8 cellular contexts compared by ENCODE assay signal in the genomic region with DNA sequence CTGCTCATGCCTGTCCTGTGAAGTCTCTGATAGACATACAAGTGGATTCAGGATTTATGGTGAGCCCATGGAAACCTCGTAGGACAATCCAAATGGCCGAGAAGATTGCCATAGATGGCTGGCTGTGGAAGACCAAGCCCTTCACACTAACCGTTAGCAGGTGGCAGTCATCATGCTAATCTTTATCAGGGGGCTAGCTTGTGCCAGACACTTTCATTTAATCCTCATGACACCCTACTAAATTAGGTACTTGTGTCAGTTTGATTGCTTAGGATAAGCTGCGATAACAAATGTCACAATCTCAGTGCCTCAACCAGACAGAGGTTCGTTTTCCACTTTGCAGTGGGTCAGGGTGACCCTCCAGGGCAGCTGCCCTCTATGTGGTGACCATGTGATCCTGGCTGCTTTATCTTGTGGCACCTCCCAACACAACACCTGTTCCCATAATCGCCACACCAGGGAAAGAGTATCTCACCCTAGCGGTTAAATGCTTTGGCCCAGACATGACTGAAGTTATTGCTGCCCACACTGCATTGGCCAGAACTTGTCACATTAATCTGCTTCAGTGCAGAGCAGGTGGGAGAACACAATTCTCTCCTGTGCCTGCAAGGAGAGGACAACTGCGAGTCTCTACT.
DNase-seq lines count a peak whose midpoint lies in the region; ATAC-seq and TF ChIP-seq lines count a peak whose summit lies in the region.

No MANE protein-coding gene starts in this region.

- H3K9me3 Mint-ChIP-seq in WTC11: no peaks in the 10 kb centered on the region
- H3K9me3 Mint-ChIP-seq in activated CD4-positive, alpha-beta T cell treated with anti-CD3 and anti-CD28 coated beads, Interleukin-2, amount 10 ng/mL, durations not matched to agents 7 days and 5 days: no peaks in the 10 kb centered on the region

- no peak overlapping the region for H3K27ac Mint-ChIP-seq in WTC11
- H3K27ac Mint-ChIP-seq in activated CD4-positive, alpha-beta T cell treated with anti-CD3 and anti-CD28 coated beads, Interleukin-2, amount 10 ng/mL, durations not matched to agents 7 days and 5 days: no peak overlapping the region

- H3K4me3 Mint-ChIP-seq in WTC11: no peak overlapping the region
- no peak overlapping the region for H3K4me3 Mint-ChIP-seq in activated CD4-positive, alpha-beta T cell treated with anti-CD3 and anti-CD28 coated beads, Interleukin-2, amount 10 ng/mL, durations not matched to agents 7 days and 5 days

- ATAC-seq in WTC11 (peak; percentile 81), GM19397 (IDR thresholded peaks at IDR 0.05; ENCODE audit: unreplicated experiment) (no peak), GM21360 (IDR thresholded peaks at IDR 0.05; ENCODE audit: unreplicated experiment) (no peak), GM18517 (IDR thresholded peaks at IDR 0.05; ENCODE audit: unreplicated experiment) (no peak)

- DNase-seq in DMS 273 treated with DMSO at 0.1 percent for 48 hours (lab: John Stamatoyannopoulos, UW): peak; percentile 55
- peak; percentile 46 for DNase-seq in HT-29 (ENCODE audit: low spot score)
- peak; percentile 15 for DNase-seq in WTC11 (ENCODE audit: low spot score)
- DNase-seq in lung microvascular endothelial cell (ENCODE audit: low read depth in 2 of 2): peak; percentile 32 to 42
- no peak for DNase-seq in activated CD4-positive, alpha-beta T cell treated with anti-CD3 and anti-CD28 coated beads, Interleukin-2, amount 10 ng/mL, durations not matched to agents 7 days and 5 days

- H3K4me1 Mint-ChIP-seq in WTC11: peaks cover 4% of the 10 kb centered on the region; the same call in 1 of the 2 replicates
- H3K4me1 Mint-ChIP-seq in activated CD4-positive, alpha-beta T cell treated with anti-CD3 and anti-CD28 coated beads, Interleukin-2, amount 10 ng/mL, durations not matched to agents 7 days and 5 days: peaks cover 6% of the 10 kb centered on the region

- POLR2A ChIA-PET in WTC11 (lab: Charles Lee): no interaction called here
- POLR2A ChIA-PET in activated CD4-positive, alpha-beta T cell treated with anti-CD3 and anti-CD28 coated beads, Interleukin-2, amount 10 ng/mL, durations not matched to agents 7 days and 5 days (lab: Charles Lee): no interaction called here

- H3K36me3 Mint-ChIP-seq in WTC11: no peaks in the 10 kb centered on the region
- H3K36me3 Mint-ChIP-seq in activated CD4-positive, alpha-beta T cell treated with anti-CD3 and anti-CD28 coated beads, Interleukin-2, amount 10 ng/mL, durations not matched to agents 7 days and 5 days (ENCODE audit: low read depth): no peaks in the 10 kb centered on the region

- CTCF ChIA-PET in WTC11 (lab: Charles Lee): interaction anchor here (1.0 to 4.9 kb wide), 8 partner anchors 9 to 124 kb away, joined by 3 to 31 read pairs (median 4); no protein-coding TSS in a partner anchor
- CTCF ChIA-PET in activated CD4-positive, alpha-beta T cell treated with anti-CD3 and anti-CD28 coated beads, Interleukin-2, amount 10 ng/mL, durations not matched to agents 7 days and 5 days (lab: Charles Lee): no interaction called here

- no peaks in the 10 kb centered on the region; the same call in 1 of the 2 replicates for H3K27me3 Mint-ChIP-seq in WTC11 (ENCODE audit: low read depth)
- H3K27me3 Mint-ChIP-seq in activated CD4-positive, alpha-beta T cell treated with anti-CD3 and anti-CD28 coated beads, Interleukin-2, amount 10 ng/mL, durations not matched to agents 7 days and 5 days: peaks cover 2% of the 10 kb centered on the region

- peak; percentile 17; the same call in 1 of the 2 replicates for TF ChIP-seq CTCF in WTC11 (IDR thresholded peaks at IDR 0.05)

TF ChIP-seq in WTC11, 78 proteins besides CTCF, POLR2A, EP300 and RAD21 (continues in another document):
- TF ChIP-seq, protein P1, sequence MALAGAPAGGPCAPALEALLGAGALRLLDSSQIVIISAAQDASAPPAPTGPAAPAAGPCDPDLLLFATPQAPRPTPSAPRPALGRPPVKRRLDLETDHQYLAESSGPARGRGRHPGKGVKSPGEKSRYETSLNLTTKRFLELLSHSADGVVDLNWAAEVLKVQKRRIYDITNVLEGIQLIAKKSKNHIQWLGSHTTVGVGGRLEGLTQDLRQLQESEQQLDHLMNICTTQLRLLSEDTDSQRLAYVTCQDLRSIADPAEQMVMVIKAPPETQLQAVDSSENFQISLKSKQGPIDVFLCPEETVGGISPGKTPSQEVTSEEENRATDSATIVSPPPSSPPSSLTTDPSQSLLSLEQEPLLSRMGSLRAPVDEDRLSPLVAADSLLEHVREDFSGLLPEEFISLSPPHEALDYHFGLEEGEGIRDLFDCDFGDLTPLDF (CRISPR knock-in tag; IDR thresholded peaks at IDR 0.05): no peak
- TF ChIP-seq TCF7 (CRISPR knock-in tag; IDR thresholded peaks at IDR 0.05; ENCODE audit: low read depth) (no peak), ZNF396 (CRISPR knock-in tag; IDR thresholded peaks at IDR 0.05; ENCODE audit: borderline replicate concordance) (no peak), HMGXB4 (CRISPR knock-in tag; IDR thresholded peaks at IDR 0.05) (no peak), FOXP1 (CRISPR knock-in tag; IDR thresholded peaks at IDR 0.05; ENCODE audit: borderline replicate concordance) (no peak), AFF4 (CRISPR knock-in tag; IDR thresholded peaks at IDR 0.05; ENCODE audit: borderline replicate concordance) (no peak), JUN (CRISPR knock-in tag; IDR thresholded peaks at IDR 0.05) (no peak)
- TF ChIP-seq, protein P2, sequence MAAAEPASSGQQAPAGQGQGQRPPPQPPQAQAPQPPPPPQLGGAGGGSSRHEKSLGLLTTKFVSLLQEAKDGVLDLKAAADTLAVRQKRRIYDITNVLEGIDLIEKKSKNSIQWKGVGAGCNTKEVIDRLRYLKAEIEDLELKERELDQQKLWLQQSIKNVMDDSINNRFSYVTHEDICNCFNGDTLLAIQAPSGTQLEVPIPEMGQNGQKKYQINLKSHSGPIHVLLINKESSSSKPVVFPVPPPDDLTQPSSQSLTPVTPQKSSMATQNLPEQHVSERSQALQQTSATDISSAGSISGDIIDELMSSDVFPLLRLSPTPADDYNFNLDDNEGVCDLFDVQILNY (CRISPR knock-in tag; IDR thresholded peaks at IDR 0.05): no peak
- TF ChIP-seq, protein P3, sequence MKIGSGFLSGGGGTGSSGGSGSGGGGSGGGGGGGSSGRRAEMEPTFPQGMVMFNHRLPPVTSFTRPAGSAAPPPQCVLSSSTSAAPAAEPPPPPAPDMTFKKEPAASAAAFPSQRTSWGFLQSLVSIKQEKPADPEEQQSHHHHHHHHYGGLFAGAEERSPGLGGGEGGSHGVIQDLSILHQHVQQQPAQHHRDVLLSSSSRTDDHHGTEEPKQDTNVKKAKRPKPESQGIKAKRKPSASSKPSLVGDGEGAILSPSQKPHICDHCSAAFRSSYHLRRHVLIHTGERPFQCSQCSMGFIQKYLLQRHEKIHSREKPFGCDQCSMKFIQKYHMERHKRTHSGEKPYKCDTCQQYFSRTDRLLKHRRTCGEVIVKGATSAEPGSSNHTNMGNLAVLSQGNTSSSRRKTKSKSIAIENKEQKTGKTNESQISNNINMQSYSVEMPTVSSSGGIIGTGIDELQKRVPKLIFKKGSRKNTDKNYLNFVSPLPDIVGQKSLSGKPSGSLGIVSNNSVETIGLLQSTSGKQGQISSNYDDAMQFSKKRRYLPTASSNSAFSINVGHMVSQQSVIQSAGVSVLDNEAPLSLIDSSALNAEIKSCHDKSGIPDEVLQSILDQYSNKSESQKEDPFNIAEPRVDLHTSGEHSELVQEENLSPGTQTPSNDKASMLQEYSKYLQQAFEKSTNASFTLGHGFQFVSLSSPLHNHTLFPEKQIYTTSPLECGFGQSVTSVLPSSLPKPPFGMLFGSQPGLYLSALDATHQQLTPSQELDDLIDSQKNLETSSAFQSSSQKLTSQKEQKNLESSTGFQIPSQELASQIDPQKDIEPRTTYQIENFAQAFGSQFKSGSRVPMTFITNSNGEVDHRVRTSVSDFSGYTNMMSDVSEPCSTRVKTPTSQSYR (CRISPR knock-in tag; IDR thresholded peaks at IDR 0.05): no peak
